1 cellular context compared by ENCODE assay signal in genomic region chr7:72405871-72406270, GRCh38.
TF ChIP-seq lines count a peak whose summit lies in the region.

No MANE protein-coding gene starts in this region.

TF ChIP-seq in A549, 52 proteins besides CTCF, POLR2A, EP300 and RAD21 (continued from another document):
- no peak for TF ChIP-seq CHD4 (IDR thresholded peaks at IDR 0.05; ENCODE audit: borderline replicate concordance)
- TF ChIP-seq KDM5A (IDR thresholded peaks at IDR 0.05): no peak
- TF ChIP-seq ZSCAN20 (CRISPR knock-in tag; IDR thresholded peaks at IDR 0.05): no peak
- TF ChIP-seq JUNB (IDR thresholded peaks at IDR 0.05): no peak
- TF ChIP-seq NFE2L2 (conservative IDR thresholded peaks at IDR 0.05; ENCODE audit: low read length): no peak
- no peak for TF ChIP-seq KDM1A (IDR thresholded peaks at IDR 0.05; ENCODE audit: low read depth)
- no peak for TF ChIP-seq JUN (IDR thresholded peaks at IDR 0.05)
